ENCODE assay signal across 8 cellular contexts in the genomic region with DNA sequence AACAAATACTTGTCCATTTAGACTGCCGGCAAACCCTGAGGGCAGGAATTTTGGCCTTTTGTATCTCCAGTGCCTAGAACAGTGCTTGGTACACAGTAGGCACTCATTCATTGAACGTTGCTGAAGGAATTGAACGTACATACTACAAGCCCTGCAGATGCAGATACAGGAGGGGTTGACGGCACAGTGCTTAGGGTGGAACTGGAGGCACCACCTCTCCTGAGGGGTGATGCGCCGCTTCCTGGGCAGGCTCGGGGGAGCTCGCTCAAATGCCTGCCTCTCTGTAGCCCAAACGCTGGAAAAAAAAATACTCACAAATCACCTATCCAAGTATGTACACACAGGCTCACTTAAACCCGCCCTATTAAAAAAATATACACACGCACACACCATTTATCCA. TPM values are rescaled to one million over a fixed set of nuclear protein-coding genes. Genes with fewer than 3 reads are reported as not detected.
DNase-seq lines count a peak whose midpoint lies in the region; ATAC-seq and TF ChIP-seq lines count a peak whose summit lies in the region.

No MANE protein-coding gene starts in this region.

- TF ChIP-seq EP300 in stomach (IDR thresholded peaks at IDR 0.05) = no peak

- H3K9me3 ChIP-seq in BLaER1 = no peaks in the 10 kb centered on the region
- H3K9me3 ChIP-seq in stomach = no peaks in the 10 kb centered on the region

- H3K27ac ChIP-seq in BLaER1 (peak overlapping the region; percentile 96), stomach (peak overlapping the region in 3 of 5 donors; percentile 91 to 96 (median 91))

- peak overlapping the region; percentile 94 for H3K9ac ChIP-seq in BLaER1

- peak overlapping the region; percentile 80 for H3K4me3 ChIP-seq in BLaER1
- peak overlapping the region; percentile 79 to 86 for H3K4me3 ChIP-seq in cardiac fibroblast (replicated peaks in 1 of 2; ENCODE audit: low read depth in 2 of 2, low read length in 2 of 2)
- H3K4me3 ChIP-seq in stomach = peak overlapping the region; percentile 55 to 96 (median 73)

- peak overlapping the region; percentile 89 for H3K4me2 ChIP-seq in BLaER1

- DNase-seq in RPMI7951 (ENCODE audit: low read depth) (peak; percentile 33), cardiac fibroblast (ENCODE audit: low read depth in 2 of 2) (peak; percentile 39 to 49), kidney tubule cell (ENCODE audit: low spot score) (peak; percentile 40), stomach (peak; percentile 31)
- no peak for DNase-seq in effector CD4-positive, alpha-beta T cell

- no peak for TF ChIP-seq POLR2A in stomach (IDR thresholded peaks at IDR 0.05)

- TF ChIP-seq CTCF in cardiac fibroblast (IDR thresholded peaks at IDR 0.05; ENCODE audit: low read depth, low read length) (no peak), stomach (IDR thresholded peaks at IDR 0.05) (no peak)

- intact Hi-C loops in stomach (cut with DNase I; ENCODE audit: low total_unique reads) = no loop called here

- H3K36me3 ChIP-seq in BLaER1 = peaks cover 16% of the 10 kb centered on the region
- peaks cover 6 to 21% (median 13%) of the 10 kb centered on the region in 4 donors for H3K36me3 ChIP-seq in stomach

- no peaks in the 10 kb centered on the region for H4K20me1 ChIP-seq in BLaER1

- 9 to 20% (median 18%) methylated on average over 11 of the region's 11 CpGs for WGBS in stomach, 5 donors

- ATAC-seq in GM18909 (IDR thresholded peaks at IDR 0.05; ENCODE audit: poor library complexity, unreplicated experiment) = peak; percentile 50
- peak; percentile 15 for ATAC-seq in HG03159 (IDR thresholded peaks at IDR 0.05; ENCODE audit: unreplicated experiment)

- H3K27me3 ChIP-seq in BLaER1 (no peaks in the 10 kb centered on the region), stomach (no peaks in the 10 kb centered on the region)

- H3K4me1 ChIP-seq in BLaER1 = peaks cover 20% of the 10 kb centered on the region
- peaks cover 6 to 29% (median 23%) of the 10 kb centered on the region in 4 donors for H3K4me1 ChIP-seq in stomach

RNA-seq across cellular contexts. Expression of gene COMMD10, which starts 0.6 kb away (rescaled TPM):
- 46.3 and 57.1 TPM in 2 replicates for total RNA-seq in RPMI7951 (2014; rRNA removed; shearing (Covaris generic))
- total RNA-seq in stomach = 10 to 100 TPM in 4 of 5 donors, 1 to 10 TPM in 1; 3.2 to 72.8 (median 49.4) TPM
- polyA plus RNA-seq in stomach = 10 to 100 TPM; 16.7 to 33.6 (median 32.4) TPM

RNA-seq across cellular contexts. Expression of gene ARL14EPL, which starts 52.0 kb away (rescaled TPM):
- total RNA-seq in RPMI7951 (2014; rRNA removed; shearing (Covaris generic)) = 0.20 TPM in 1 of 2 replicates, not detected in the other
- total RNA-seq in stomach = not detected
- not detected for polyA plus RNA-seq in stomach
